Comparison of ENCODE assay signal across 12 cellular contexts in the genomic region with DNA sequence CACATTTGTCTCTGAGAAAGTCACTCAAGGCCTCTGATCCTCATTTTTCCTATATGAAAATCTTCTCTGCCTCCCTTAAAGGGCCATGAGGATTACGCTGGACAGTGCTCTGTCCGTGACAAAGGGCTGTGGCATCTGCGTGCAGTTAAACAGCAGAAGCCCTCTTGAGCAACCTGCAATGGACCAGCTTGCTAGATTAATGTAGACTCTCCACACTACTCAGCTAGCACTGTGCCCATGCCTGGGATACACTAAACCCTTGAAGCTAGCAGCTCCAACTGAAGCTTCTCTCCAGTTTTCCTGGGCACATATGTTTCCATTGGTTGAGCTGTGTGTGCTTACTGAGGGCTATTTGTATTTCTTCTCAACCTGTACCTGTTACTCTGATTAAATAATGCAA.
A peak's percentile ranks its signal among the peaks of the same experiment; 100 is the strongest.
DNase-seq lines count a peak whose midpoint lies in the region; ATAC-seq and TF ChIP-seq lines count a peak whose summit lies in the region.
"Had no signal": no experiment of that assay in that cellular context is flagged by ENCODE, and none has a peak within 500 bp of the region (broad histone marks: within the 10 kb centered on the region; RNA-seq: fewer than 3 reads in every experiment).

No MANE protein-coding gene starts in this region.

- peaks cover 59% of the 10 kb centered on the region for H3K4me1 ChIP-seq in OCI-LY7 (ENCODE audit: insufficient read depth, low read length, poor library complexity, severe bottlenecking)
- H3K4me1 ChIP-seq: parathyroid adenoma had no signal

- ATAC-seq in stimulated activated effector memory CD8-positive, alpha-beta T cell treated with anti-CD3 and anti-CD28 coated beads, Interleukin-12 subunit alpha, Interleukin-12 subunit beta, amount 100 ng/mL, for 72 hours = no peak
- ATAC-seq: left ventricle myocardium superior had no signal

- no peak overlapping the region for H3K4me3 Mint-ChIP-seq in activated naive CD4-positive, alpha-beta T cell treated with anti-CD3 and anti-CD28 coated beads for 36 hours
- H3K4me3 Mint-ChIP-seq in dendritic cell treated with granulocyte-macrophage colony-stimulating factor and Interleukin-4, amounts not matched to agents 40 ng/mL and 50 ng/mL, for 4 days = no peak overlapping the region
- peak overlapping the region; percentile 59 for H3K4me3 Mint-ChIP-seq in stimulated activated effector memory CD8-positive, alpha-beta T cell treated with anti-CD3 and anti-CD28 coated beads, Interleukin-12 subunit alpha, Interleukin-12 subunit beta, amount 100 ng/mL, for 72 hours

- H3K36me3 ChIP-seq in OCI-LY7 (ENCODE audit: insufficient read depth, low read length) = no peaks in the 10 kb centered on the region; the same call in 1 of the 2 replicates

- DNase-seq in activated naive CD4-positive, alpha-beta T cell treated with anti-CD3 and anti-CD28 coated beads for 36 hours = no peak
- no peak for DNase-seq in activated naive CD4-positive, alpha-beta T cell treated with Interleukin-2 at 50 U/mL for 16 hours
- DNase-seq in OCI-LY7 (ENCODE audit: low spot score) (no peak), nucleus accumbens (lab: John Stamatoyannopoulos, UW) (no peak), HPDE6-E6E7 (ENCODE audit: extremely low spot score) (no peak), foreskin melanocyte (no peak)
- peak in 1 of 2 donors; percentile 49 for DNase-seq in stimulated activated effector memory CD8-positive, alpha-beta T cell treated with anti-CD3 and anti-CD28 coated beads, Interleukin-12 subunit alpha, Interleukin-12 subunit beta, amount 100 ng/mL, for 72 hours (ENCODE audit: low spot score in 2 of 2)
- DNase-seq: GDM1, left ventricle myocardium superior had no signal

- peak overlapping the region; percentile 97 for H3K27ac Mint-ChIP-seq in activated naive CD4-positive, alpha-beta T cell treated with anti-CD3 and anti-CD28 coated beads for 36 hours
- peak overlapping the region; percentile 68 for H3K27ac Mint-ChIP-seq in dendritic cell treated with granulocyte-macrophage colony-stimulating factor and Interleukin-4, amounts not matched to agents 40 ng/mL and 50 ng/mL, for 4 days
- peak overlapping the region; percentile 93 for H3K27ac Mint-ChIP-seq in stimulated activated effector memory CD8-positive, alpha-beta T cell treated with anti-CD3 and anti-CD28 coated beads, Interleukin-12 subunit alpha, Interleukin-12 subunit beta, amount 100 ng/mL, for 72 hours

- H3K27ac ChIP-seq in OCI-LY7 (ENCODE audit: low read depth, low read length, poor library complexity, severe bottlenecking) = no peak overlapping the region
- H3K27ac ChIP-seq: parathyroid adenoma had no signal

- peaks cover 14% of the 10 kb centered on the region for H3K36me3 Mint-ChIP-seq in activated naive CD4-positive, alpha-beta T cell treated with anti-CD3 and anti-CD28 coated beads for 36 hours (ENCODE audit: low read depth)
- H3K36me3 Mint-ChIP-seq in dendritic cell treated with granulocyte-macrophage colony-stimulating factor and Interleukin-4, amounts not matched to agents 40 ng/mL and 50 ng/mL, for 4 days (ENCODE audit: low read depth) = peaks cover 7% of the 10 kb centered on the region
- peaks cover 34% of the 10 kb centered on the region for H3K36me3 Mint-ChIP-seq in stimulated activated effector memory CD8-positive, alpha-beta T cell treated with anti-CD3 and anti-CD28 coated beads, Interleukin-12 subunit alpha, Interleukin-12 subunit beta, amount 100 ng/mL, for 72 hours

- peak overlapping the region; percentile 70; the same call in 1 of the 2 replicates for H3K4me2 ChIP-seq in OCI-LY7 (ENCODE audit: low read length)

- peaks cover 13% of the 10 kb centered on the region for H3K9me3 Mint-ChIP-seq in activated naive CD4-positive, alpha-beta T cell treated with anti-CD3 and anti-CD28 coated beads for 36 hours
- H3K9me3 Mint-ChIP-seq in dendritic cell treated with granulocyte-macrophage colony-stimulating factor and Interleukin-4, amounts not matched to agents 40 ng/mL and 50 ng/mL, for 4 days = peaks cover 11% of the 10 kb centered on the region
- H3K9me3 Mint-ChIP-seq in stimulated activated effector memory CD8-positive, alpha-beta T cell treated with anti-CD3 and anti-CD28 coated beads, Interleukin-12 subunit alpha, Interleukin-12 subunit beta, amount 100 ng/mL, for 72 hours = peaks cover 10% of the 10 kb centered on the region

- H3K4me1 Mint-ChIP-seq in activated naive CD4-positive, alpha-beta T cell treated with anti-CD3 and anti-CD28 coated beads for 36 hours (ENCODE audit: low read depth) = peaks cover 92% of the 10 kb centered on the region
- H3K4me1 Mint-ChIP-seq in dendritic cell treated with granulocyte-macrophage colony-stimulating factor and Interleukin-4, amounts not matched to agents 40 ng/mL and 50 ng/mL, for 4 days (ENCODE audit: low read depth) = peaks cover 68% of the 10 kb centered on the region
- peaks cover 88% of the 10 kb centered on the region for H3K4me1 Mint-ChIP-seq in stimulated activated effector memory CD8-positive, alpha-beta T cell treated with anti-CD3 and anti-CD28 coated beads, Interleukin-12 subunit alpha, Interleukin-12 subunit beta, amount 100 ng/mL, for 72 hours

- H3K9me2 ChIP-seq in OCI-LY7 (ENCODE audit: insufficient read depth, low read length) = no peaks in the 10 kb centered on the region

- H4K20me1 ChIP-seq in OCI-LY7 (ENCODE audit: insufficient read depth, low read length) = no peaks in the 10 kb centered on the region

- no peak overlapping the region for H2AFZ ChIP-seq in OCI-LY7 (ENCODE audit: low read length)
- H2AFZ ChIP-seq: parathyroid adenoma had no signal

- H3K9me3 ChIP-seq in OCI-LY7 (ENCODE audit: low read length) = peaks cover 23% of the 10 kb centered on the region

- no peak for TF ChIP-seq CTCF in OCI-LY7 (conservative IDR thresholded peaks at IDR 0.05; ENCODE audit: low read length)

- H3K27me3 Mint-ChIP-seq in activated naive CD4-positive, alpha-beta T cell treated with anti-CD3 and anti-CD28 coated beads for 36 hours (ENCODE audit: low read depth) = peaks cover 4% of the 10 kb centered on the region
- H3K27me3 Mint-ChIP-seq in dendritic cell treated with granulocyte-macrophage colony-stimulating factor and Interleukin-4, amounts not matched to agents 40 ng/mL and 50 ng/mL, for 4 days = peaks cover 7% of the 10 kb centered on the region

- no TSS peak for BruUV-seq in OCI-LY7 (replicated peaks; lab: Mats Ljungman, UMichigan)

- intact Hi-C loops in activated naive CD4-positive, alpha-beta T cell treated with anti-CD3 and anti-CD28 coated beads for 36 hours (cut with micrococcal nuclease) = loop anchor here (5.0 to 10.0 kb wide), 3 partner anchors 218 to 1921 kb away; no protein-coding TSS in a partner anchor
- intact Hi-C loops in OCI-LY7 (cut with micrococcal nuclease; ENCODE audit: unreplicated experiment) = loop anchor here (5.0 kb wide), 1 partner anchor 126 kb away; no protein-coding TSS in a partner anchor
- intact Hi-C loops in dendritic cell treated with granulocyte-macrophage colony-stimulating factor and Interleukin-4, amounts not matched to agents 40 ng/mL and 50 ng/mL, for 4 days (cut with micrococcal nuclease) = no loop called here

- CTCF ChIA-PET in activated naive CD4-positive, alpha-beta T cell treated with anti-CD3 and anti-CD28 coated beads for 36 hours (lab: Charles Lee) = interaction anchor here (0.8 to 1.7 kb wide), 3 partner anchors 13 to 342 kb away, joined by 3 to 6 read pairs (median 4); partner anchors contain the start of gene TLE3
- CTCF ChIA-PET in OCI-LY7 (lab: Charles Lee; ENCODE audit: unreplicated experiment) = no interaction called here

- H3K79me2 ChIP-seq in OCI-LY7 (ENCODE audit: insufficient read depth, low read depth, low read length) = no peaks in the 10 kb centered on the region
- H3K79me2 ChIP-seq: parathyroid adenoma had no signal

- no peak overlapping the region for H3K4me3 ChIP-seq in OCI-LY7 (ENCODE audit: low read depth, low read length, poor library complexity, severe bottlenecking)
- H3K4me3 ChIP-seq: GM12878 had no signal

- POLR2A ChIA-PET in OCI-LY7 (lab: Charles Lee) = interaction anchor here (0.6 kb wide), 1 partner anchor 258 kb away, joined by 3 read pairs; no protein-coding TSS in a partner anchor
